Comparison of ENCODE assay signal across 8 cellular contexts in genomic region chr2:26346454-26347053, GRCh38. TPM values are rescaled to one million over a fixed set of nuclear protein-coding genes. Genes with fewer than 3 reads are reported as not detected.
A peak's percentile ranks its signal among the peaks of the same experiment; 100 is the strongest.
DNase-seq lines count a peak whose midpoint lies in the region; ATAC-seq and TF ChIP-seq lines count a peak whose summit lies in the region.

Gene ADGRF3, minus strand, starts transcription at chr2:26346789. Its CDS starts 555 bp downstream, at chr2:26346234.

- intact Hi-C loops in IMR-90 (cut with micrococcal nuclease), result loop anchor here (1.0 to 10.0 kb wide), 5 partner anchors 9 to 398 kb away; partner anchors contain the start of genes HADHA and HADHB

- H3K4ac ChIP-seq in IMR-90 (ENCODE audit: low read depth, low read length) (peak within 1 kb of the TSS; percentile 94), neuronal stem cell (ENCODE audit: low read length) (peak within 1 kb of the TSS; percentile 29)

- WGBS in IMR-90 (ENCODE audit: extremely low coverage in 2 of 2, insufficient read length in 1 of 2), 2 experiments, result 0% methylated on average over 6 of the region's 28 CpGs; no CpG with 5 or more reads in 1 of the 2 experiments
- WGBS in neuronal stem cell (ENCODE audit: extremely low coverage in 2 of 2, insufficient read length in 2 of 2, insufficient replicate concordance in 1 of 2), 2 donors, result no CpG with 5 or more reads among the region's 28 CpGs

- H2BK120ac ChIP-seq in IMR-90 (ENCODE audit: low read depth, low read length) (peak within 1 kb of the TSS; percentile 32; the same call in 1 of the 2 replicates), neuronal stem cell (ENCODE audit: low read depth, low read length) (no peak within 1 kb of the TSS)

- peaks cover 14% of the 10 kb centered on the region for H4K20me1 ChIP-seq in IMR-90 (ENCODE audit: insufficient read depth, low read length)

- H3K14ac ChIP-seq in IMR-90 (replicated peaks; ENCODE audit: low read depth, low read length) (peak within 1 kb of the TSS; percentile 84), neuronal stem cell (ENCODE audit: low read length) (peak within 1 kb of the TSS; percentile 77)

- H3K79me1 ChIP-seq in IMR-90 (ENCODE audit: low read depth in 1 of 2, low read length in 2 of 2) (peaks cover 22 to 50% of the 10 kb centered on the region in 2 experiments; a peak in 3 of 4 replicates), neuronal stem cell (ENCODE audit: low read depth, low read length) (peaks cover 3% of the 10 kb centered on the region)

- H2AK9ac ChIP-seq in IMR-90 (replicated peaks; ENCODE audit: low read depth, low read length, poor library complexity), result peak within 1 kb of the TSS; percentile 97

- peak within 1 kb of the TSS; percentile 77 for H3K4me3 ChIP-seq in IMR-90 (ENCODE audit: insufficient read depth, low read depth, low read length)
- H3K4me3 ChIP-seq in RWPE2 (ENCODE audit: severe bottlenecking), result peak within 1 kb of the TSS; percentile 68
- H3K4me3 ChIP-seq in neuronal stem cell (ENCODE audit: low read length in 2 of 2), result peak within 1 kb of the TSS; percentile 82 to 96

- H3K9me3 ChIP-seq in IMR-90 (ENCODE audit: control insufficient read depth, insufficient read depth, low read length), result no peaks in the 10 kb centered on the region
- no peaks in the 10 kb centered on the region for H3K9me3 ChIP-seq in RWPE2 (ENCODE audit: severe bottlenecking)
- no peaks in the 10 kb centered on the region for H3K9me3 ChIP-seq in neuronal stem cell (replicated peaks in 1 of 2; ENCODE audit: control insufficient read depth in 2 of 2, insufficient read depth in 1 of 2, low read depth in 1 of 2, low read length in 2 of 2)

- in situ Hi-C loops in IMR-90 (cut with MboI; ENCODE audit: low sequenced_read_pairs), result loop anchor here (25.0 kb wide), 1 partner anchor 384 kb away; no protein-coding TSS in a partner anchor

- H3K4me1 ChIP-seq in IMR-90 (ENCODE audit: control insufficient read depth, insufficient read depth, low read length), result no peaks in the 10 kb centered on the region
- H3K4me1 ChIP-seq in RWPE2 (ENCODE audit: insufficient read depth, poor library complexity, severe bottlenecking), result peaks cover 20% of the 10 kb centered on the region
- H3K4me1 ChIP-seq in neuronal stem cell (ENCODE audit: control insufficient read depth in 2 of 2, insufficient read depth in 1 of 2, low read depth in 1 of 2, low read length in 2 of 2), result peaks cover 3 to 14% of the 10 kb centered on the region in 2 donors

- no peak within 1 kb of the TSS for H3K18ac ChIP-seq in IMR-90 (ENCODE audit: low read depth, low read length)
- H3K18ac ChIP-seq in neuronal stem cell (ENCODE audit: low read length), result peak within 1 kb of the TSS; percentile 98

- TF ChIP-seq RAD21 in IMR-90 (IDR thresholded peaks at IDR 0.05; ENCODE audit: low read length), result no peak

- H2BK12ac ChIP-seq in neuronal stem cell (ENCODE audit: low read length), result no peak within 1 kb of the TSS

- no peak within 1 kb of the TSS for H4K91ac ChIP-seq in IMR-90 (ENCODE audit: insufficient read depth, low read depth, low read length)
- H4K91ac ChIP-seq in neuronal stem cell (ENCODE audit: low read depth, low read length, poor library complexity), result no peak within 1 kb of the TSS

- H3K27me3 ChIP-seq in IMR-90 (ENCODE audit: control insufficient read depth, insufficient read depth, low read length), result no peaks in the 10 kb centered on the region
- no peaks in the 10 kb centered on the region for H3K27me3 ChIP-seq in RWPE2 (ENCODE audit: insufficient read depth, poor library complexity, severe bottlenecking)
- H3K27me3 ChIP-seq in neuronal stem cell (ENCODE audit: control insufficient read depth in 3 of 3, insufficient read depth in 3 of 3, low read depth in 1 of 3, low read length in 3 of 3), result no peaks in the 10 kb centered on the region

- H3K4me2 ChIP-seq in IMR-90 (ENCODE audit: low read depth, low read length) (peak within 1 kb of the TSS; percentile 96), neuronal stem cell (ENCODE audit: insufficient read depth, low read length, poor library complexity, severe bottlenecking) (peak within 1 kb of the TSS; percentile 75)

- peak within 1 kb of the TSS; percentile 48 for H2AK5ac ChIP-seq in IMR-90 (ENCODE audit: low read depth, low read length)
- peak within 1 kb of the TSS; percentile 38 for H2AK5ac ChIP-seq in neuronal stem cell (ENCODE audit: low read depth, low read length)

- BruUV-seq in IMR-90 (replicated peaks; lab: Mats Ljungman, UMichigan), result no TSS peak

- H3K56ac ChIP-seq in IMR-90 (ENCODE audit: extremely low read depth, insufficient read depth, low read length), result peak within 1 kb of the TSS; percentile 79

- dilution Hi-C loops in IMR-90 (cut with HindIII; ENCODE audit: low sequenced_read_pairs, unreplicated experiment), result no loop called here

- H3K36me3 ChIP-seq in IMR-90 (ENCODE audit: control insufficient read depth, insufficient read depth, low read length) (no peaks in the 10 kb centered on the region), RWPE2 (ENCODE audit: low read depth) (peaks cover 10% of the 10 kb centered on the region; the same call in 1 of the 2 replicates), neuronal stem cell (replicated peaks in 1 of 2; ENCODE audit: control insufficient read depth in 2 of 2, insufficient read depth in 2 of 2, low read length in 2 of 2) (peaks cover 0 to 13% of the 10 kb centered on the region in 2 donors)

- H2BK5ac ChIP-seq in IMR-90 (ENCODE audit: low read depth, low read length, poor library complexity, severe bottlenecking) (peak within 1 kb of the TSS; percentile 85), neuronal stem cell (ENCODE audit: low read length) (peak within 1 kb of the TSS; percentile 94)

- no peak for TF ChIP-seq CTCF in IMR-90 (conservative IDR thresholded peaks at IDR 0.05; ENCODE audit: low read depth, low read length)
- no peak for TF ChIP-seq CTCF in RWPE2 (IDR thresholded peaks at IDR 0.05; ENCODE audit: poor library complexity, severe bottlenecking)

- H2BK20ac ChIP-seq in IMR-90 (ENCODE audit: low read depth, low read length), result no peak within 1 kb of the TSS

- H4K8ac ChIP-seq in IMR-90 (ENCODE audit: low read depth in 2 of 2, low read length in 2 of 2) (peak within 1 kb of the TSS; percentile 84 to 97; a peak in 2 of 4 replicates), neuronal stem cell (ENCODE audit: low read depth, low read length) (no peak within 1 kb of the TSS)

- DNase-seq in DMS153 (lab: John Stamatoyannopoulos, UW), result peak; percentile 27
- peak; percentile 19 for DNase-seq in IMR-90
- DNase-seq in RWPE2 (ENCODE audit: low spot score), result no peak
- DNase-seq in activated gamma-delta T cell (lab: John Stamatoyannopoulos, UW), result peak; percentile 6
- peak; percentile 40 for DNase-seq in foreskin melanocyte
- DNase-seq in neuronal stem cell (ENCODE audit: low spot score), result peak; percentile 35
- peak; percentile 61 for DNase-seq in superior temporal gyrus (ENCODE audit: extremely low spot score)

- H3K9ac ChIP-seq in IMR-90 (ENCODE audit: low read depth, low read length) (peak within 1 kb of the TSS; percentile 93), neuronal stem cell (ENCODE audit: low read depth, low read length, poor library complexity) (peak within 1 kb of the TSS; percentile 93)

- CTCF ChIA-PET in IMR-90 (lab: Yijun Ruan, JAX), result no interaction called here

- POLR2A ChIA-PET in IMR-90 (lab: Charles Lee; ENCODE audit: unreplicated experiment), result no interaction called here

- H3K27ac ChIP-seq in IMR-90 (ENCODE audit: insufficient read depth, low read length), result peak within 1 kb of the TSS; percentile 87
- H3K27ac ChIP-seq in RWPE2 (ENCODE audit: poor library complexity, severe bottlenecking), result peak within 1 kb of the TSS; percentile 76
- peak within 1 kb of the TSS; percentile 92 for H3K27ac ChIP-seq in neuronal stem cell (replicated peaks; ENCODE audit: low read length)

- no peaks in the 10 kb centered on the region for H3K9me1 ChIP-seq in IMR-90 (ENCODE audit: insufficient read depth, low read length)

- ATAC-seq in IMR-90 (ENCODE audit: low read depth) (peak; percentile 5; the same call in 1 of the 2 replicates), RWPE2 (ENCODE audit: low read depth) (peak; percentile 6; the same call in 2 of the 3 replicates), HG02678 (IDR thresholded peaks at IDR 0.05; ENCODE audit: unreplicated experiment) (no peak)

- no peak within 1 kb of the TSS for H2BK15ac ChIP-seq in IMR-90 (ENCODE audit: low read depth, low read length)
- peak within 1 kb of the TSS; percentile 50 for H2BK15ac ChIP-seq in neuronal stem cell (ENCODE audit: low read length)

- TF ChIP-seq POLR2A in IMR-90 (IDR thresholded peaks at IDR 0.05; ENCODE audit: low read depth, low read length), result no peak

- H4K5ac ChIP-seq in IMR-90 (ENCODE audit: low read depth, low read length), result no peak within 1 kb of the TSS; the same call in 1 of the 2 replicates

- H3K23ac ChIP-seq in IMR-90 (ENCODE audit: low read depth, low read length) (peak within 1 kb of the TSS; percentile 89), neuronal stem cell (ENCODE audit: low read depth, low read length, poor library complexity) (peak within 1 kb of the TSS; percentile 97)

- peak within 1 kb of the TSS; percentile 97 for H2AFZ ChIP-seq in IMR-90 (replicated peaks; ENCODE audit: low read length, poor library complexity)
- peak within 1 kb of the TSS; percentile 91 for H2AFZ ChIP-seq in neuronal stem cell (ENCODE audit: low read length)

TF ChIP-seq in IMR-90, 13 proteins besides CTCF, POLR2A, EP300 and RAD21 (continues in another document):
- TF ChIP-seq MAFK (IDR thresholded peaks at IDR 0.05; ENCODE audit: low read depth, low read length), result no peak
- TF ChIP-seq BHLHE40 (IDR thresholded peaks at IDR 0.05; ENCODE audit: low read depth, low read length), result no peak
- TF ChIP-seq SMC3 (IDR thresholded peaks at IDR 0.05; ENCODE audit: low read depth, low read length), result no peak
- TF ChIP-seq ELK1 (IDR thresholded peaks at IDR 0.05; ENCODE audit: borderline replicate concordance, low read depth, low read length), result no peak
- TF ChIP-seq RFX5 (IDR thresholded peaks at IDR 0.05; ENCODE audit: low read depth, low read length), result no peak
- no peak for TF ChIP-seq CHD1 (IDR thresholded peaks at IDR 0.05; ENCODE audit: low read depth, low read length)
- TF ChIP-seq FOS (IDR thresholded peaks at IDR 0.05; ENCODE audit: low read depth, low read length), result no peak

RNA-seq across cellular contexts. Expression of gene ADGRF3, which starts in this region (rescaled TPM):
- total RNA-seq in IMR-90 (2012; rRNA removed), result not detected in 2 replicates
- 0.07 and 0.15 TPM in 2 replicates for polyA plus RNA-seq in IMR-90 (2012; rRNA removed)
- 0.11 TPM in 1 of 2 replicates, not detected in the other for polyA plus RNA-seq in IMR-90 (2012; cell fraction: cytosol; rRNA removed)
- polyA plus RNA-seq in IMR-90 (2012; cell fraction: nucleus; rRNA removed; ENCODE audit: low replicate concordance), result 0.32 and 1.0 TPM in 2 replicates
- polyA plus RNA-seq in neuronal stem cell (2013, experiment 1 of 2), result 0.18 TPM
- 0.14 TPM for polyA plus RNA-seq in neuronal stem cell (2013, experiment 2 of 2)
